Comparison of ENCODE assay signal across 8 cellular contexts in genomic region chr18:48541026-48541746, GRCh38. TPM values are rescaled to one million over a fixed set of nuclear protein-coding genes. Genes with fewer than 3 reads are reported as not detected.
DNase-seq lines count a peak whose midpoint lies in the region; ATAC-seq lines count a peak whose summit lies in the region.

No MANE protein-coding gene starts in this region.

- no peaks in the 10 kb centered on the region for H3K9me3 Mint-ChIP-seq in naive thymus-derived CD8-positive, alpha-beta T cell

- peak overlapping the region; percentile 82 for H3K4me3 ChIP-seq in urinary bladder (ENCODE audit: low read depth, low read length)

- H3K4me3 Mint-ChIP-seq in naive thymus-derived CD8-positive, alpha-beta T cell: peak overlapping the region; percentile 33 to 93 (median 72)

- peak; percentile 35 for ATAC-seq in HG03039 (IDR thresholded peaks at IDR 0.05; ENCODE audit: unreplicated experiment)
- ATAC-seq in naive thymus-derived CD8-positive, alpha-beta T cell: peak; percentile 11 to 35

- peak; percentile 28 for DNase-seq in stimulated activated CD4-positive, alpha-beta T cell treated with anti-CD3 and anti-CD28 coated beads, Interleukin-12 subunit alpha, Interleukin-12 subunit beta, amount 100 ng/mL, for 4 hours
- no peak for DNase-seq in stimulated activated CD4-positive, alpha-beta T cell treated with anti-CD3 and anti-CD28 coated beads, Interleukin-1b, Interleukin-23, amount 100 ng/mL, for 48 hours
- DNase-seq in NOMO-1 (lab: John Stamatoyannopoulos, UW; ENCODE audit: unreplicated experiment in 2 of 2): peak; percentile 25 to 56
- peak; percentile 9 for DNase-seq in activated gamma-delta T cell treated with Interleukin-2 at 50 U/mL for 16 hours
- DNase-seq in foreskin melanocyte: peak; percentile 38
- peak in 4 of 10 donors; percentile 3 to 15 (median 6) for DNase-seq in naive thymus-derived CD8-positive, alpha-beta T cell

- no peaks in the 10 kb centered on the region for H3K36me3 Mint-ChIP-seq in naive thymus-derived CD8-positive, alpha-beta T cell

- H3K27me3 Mint-ChIP-seq in naive thymus-derived CD8-positive, alpha-beta T cell: peaks cover 1 to 38% (median 12%) of the 10 kb centered on the region in 5 donors

- peaks cover 3 to 15% (median 10%) of the 10 kb centered on the region in 4 donors for H3K4me1 Mint-ChIP-seq in naive thymus-derived CD8-positive, alpha-beta T cell

- POLR2A ChIA-PET in naive thymus-derived CD8-positive, alpha-beta T cell (lab: Charles Lee): no interaction called here

- H3K27ac ChIP-seq in urinary bladder (ENCODE audit: low read depth): peak overlapping the region; percentile 81

- H3K4me1 ChIP-seq in urinary bladder (ENCODE audit: insufficient read depth): no peaks in the 10 kb centered on the region

- WGBS in urinary bladder: 2% methylated on average over 62 of the region's 62 CpGs

- no peak overlapping the region for H3K27ac Mint-ChIP-seq in naive thymus-derived CD8-positive, alpha-beta T cell

- H3K36me3 ChIP-seq in urinary bladder (ENCODE audit: insufficient read depth): no peaks in the 10 kb centered on the region

RNA-seq across cellular contexts. Expression of gene CTIF, which starts 2.4 kb away (rescaled TPM):
- total RNA-seq in naive thymus-derived CD8-positive, alpha-beta T cell: 1 to 10 TPM; 2.0 to 3.4 TPM
- under 1 TPM in 1 of 3 donors, not detected in 2; 0.06 TPM for polyA plus RNA-seq in naive thymus-derived CD8-positive, alpha-beta T cell
- total RNA-seq in urinary bladder: 26.6 TPM
- polyA plus RNA-seq in urinary bladder: 50.3 TPM
